ENCODE assay signal across 32 cellular contexts in the genomic region with DNA sequence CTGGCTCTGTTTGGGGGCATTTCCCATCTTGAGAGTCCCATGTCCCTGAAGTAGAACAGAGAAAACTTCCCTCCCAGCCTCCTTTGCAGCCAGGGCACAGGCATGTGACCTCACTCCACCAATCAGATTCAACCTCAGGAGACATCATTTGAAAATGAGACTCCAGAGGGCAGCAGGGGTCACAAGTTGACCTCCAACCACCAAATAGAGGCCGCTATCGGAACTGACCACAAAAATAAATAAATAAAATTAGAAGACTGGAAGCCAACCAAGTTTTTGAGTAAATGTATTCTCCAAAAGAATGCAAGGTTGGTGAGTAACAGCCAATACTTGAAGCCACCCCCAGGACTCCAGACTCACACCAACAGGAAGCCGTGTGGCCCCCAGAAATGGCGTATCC.
DNase-seq lines count a peak whose midpoint lies in the region; ATAC-seq and TF ChIP-seq lines count a peak whose summit lies in the region.
"Had no signal": no experiment of that assay in that cellular context is flagged by ENCODE, and none has a peak within 500 bp of the region (broad histone marks: within the 10 kb centered on the region; RNA-seq: fewer than 3 reads in every experiment).

No MANE protein-coding gene starts in this region.

- ATAC-seq in SK-N-SH treated with all-trans-retinoic acid at 6 μM for 48 hours, result no peak
- ATAC-seq: heart left ventricle, psoas muscle had no signal

- no peaks in the 10 kb centered on the region for H3K27me3 ChIP-seq in SK-N-SH (ENCODE audit: insufficient read depth)
- H3K27me3 ChIP-seq in Loucy (ENCODE audit: insufficient read depth, low read length, poor library complexity, severe bottlenecking), result no peaks in the 10 kb centered on the region
- H3K27me3 ChIP-seq: ascending aorta, heart left ventricle, thyroid gland, uterus had no signal

- WGBS in SK-N-SH (ENCODE audit: low lambda C conversion rate), result 88% methylated on average over 4 of the region's 4 CpGs

- H3K9me2 ChIP-seq in SK-N-SH (no peaks in the 10 kb centered on the region), Loucy (replicated peaks; ENCODE audit: low read depth, low read length) (no peaks in the 10 kb centered on the region)

- peaks cover 2% of the 10 kb centered on the region for H3K4me1 Mint-ChIP-seq in activated CD4-positive, alpha-beta memory T cell treated with anti-CD3 and anti-CD28 coated beads for 36 hours (ENCODE audit: low read depth)

- POLR2A ChIA-PET in SK-N-SH (lab: Yijun Ruan, JAX), result no interaction called here
- POLR2A ChIA-PET in activated CD4-positive, alpha-beta memory T cell treated with anti-CD3 and anti-CD28 coated beads for 36 hours (lab: Charles Lee), result no interaction called here

- H3K4me3 ChIP-seq in SK-N-SH (ENCODE audit: low read depth in 2 of 2, low read length in 1 of 2) (no peak overlapping the region), Loucy (ENCODE audit: low read length, poor library complexity, severe bottlenecking) (no peak overlapping the region), astrocyte of the spinal cord (ENCODE audit: low read depth, low read length) (no peak overlapping the region)
- H3K4me3 ChIP-seq: ascending aorta, heart left ventricle, psoas muscle, thyroid gland, uterus had no signal

- TF ChIP-seq RAD21 in SK-N-SH (IDR thresholded peaks at IDR 0.05; ENCODE audit: low read length), result no peak

- H4K20me1 ChIP-seq in SK-N-SH (ENCODE audit: insufficient read depth) (no peaks in the 10 kb centered on the region), Loucy (ENCODE audit: insufficient read depth, low read length, poor library complexity, severe bottlenecking) (no peaks in the 10 kb centered on the region)

- TF ChIP-seq EP300 in SK-N-SH (IDR thresholded peaks at IDR 0.05; ENCODE audit: borderline replicate concordance in 1 of 2, low read depth in 1 of 2, low read length in 1 of 2), result no peak

- H3K4me3 Mint-ChIP-seq in activated CD4-positive, alpha-beta memory T cell treated with anti-CD3 and anti-CD28 coated beads for 36 hours, result no peak overlapping the region
- H3K4me3 Mint-ChIP-seq: activated naive CD8-positive, alpha-beta T cell treated with anti-CD3 and anti-CD28 coated beads, Interleukin-2, amount 10 ng/mL, durations not matched to agents 7 days and 5 days; naive B cell had no signal

- intact Hi-C loops in activated CD4-positive, alpha-beta memory T cell treated with anti-CD3 and anti-CD28 coated beads for 36 hours (cut with micrococcal nuclease), result no loop called here

- H3K4me2 ChIP-seq in SK-N-SH, result no peak overlapping the region
- no peak overlapping the region for H3K4me2 ChIP-seq in Loucy (ENCODE audit: low read depth, low read length, poor library complexity, severe bottlenecking)

- H3K27ac Mint-ChIP-seq in activated CD4-positive, alpha-beta memory T cell treated with anti-CD3 and anti-CD28 coated beads for 36 hours, result no peak overlapping the region
- H3K27ac Mint-ChIP-seq: activated naive CD8-positive, alpha-beta T cell treated with anti-CD3 and anti-CD28 coated beads, Interleukin-2, amount 10 ng/mL, durations not matched to agents 7 days and 5 days had no signal

- H3K9me3 Mint-ChIP-seq in activated CD4-positive, alpha-beta memory T cell treated with anti-CD3 and anti-CD28 coated beads for 36 hours, result no peaks in the 10 kb centered on the region
- H3K9me3 Mint-ChIP-seq: activated naive CD8-positive, alpha-beta T cell treated with anti-CD3 and anti-CD28 coated beads, Interleukin-2, amount 10 ng/mL, durations not matched to agents 7 days and 5 days had no signal

- H2AFZ ChIP-seq in SK-N-SH (ENCODE audit: low read depth) (no peak overlapping the region), Loucy (ENCODE audit: low read length) (no peak overlapping the region)

- H3K36me3 ChIP-seq in SK-N-SH (replicated peaks in 1 of 2; ENCODE audit: control insufficient read depth in 1 of 2, insufficient read depth in 2 of 2, low read length in 1 of 2), result no peaks in the 10 kb centered on the region
- H3K36me3 ChIP-seq in Loucy (ENCODE audit: insufficient read depth, low read length), result no peaks in the 10 kb centered on the region
- H3K36me3 ChIP-seq: ascending aorta, heart left ventricle, thyroid gland, uterus had no signal

- in situ Hi-C loops in astrocyte of the spinal cord (cut with HindIII; ENCODE audit: low sequenced_read_pairs), result no loop called here

- H3K27me3 Mint-ChIP-seq in activated CD4-positive, alpha-beta memory T cell treated with anti-CD3 and anti-CD28 coated beads for 36 hours, result peaks cover 3% of the 10 kb centered on the region
- H3K27me3 Mint-ChIP-seq: activated naive CD8-positive, alpha-beta T cell treated with anti-CD3 and anti-CD28 coated beads, Interleukin-2, amount 10 ng/mL, durations not matched to agents 7 days and 5 days had no signal

- TF ChIP-seq CTCF in SK-N-SH (IDR thresholded peaks at IDR 0.05) (no peak), Loucy (conservative IDR thresholded peaks at IDR 0.05; ENCODE audit: low read length) (peak; percentile 21; the same call in 1 of the 2 replicates), astrocyte of the spinal cord (IDR thresholded peaks at IDR 0.05; ENCODE audit: low read depth, low read length) (no peak)

- DNase-seq in SK-N-SH, result no peak
- DNase-seq in astrocyte of the spinal cord (ENCODE audit: low read depth, low spot score), result peak; percentile 32
- peak; percentile 70 for DNase-seq in iris pigment epithelial cell (ENCODE audit: low read depth)
- no peak for DNase-seq in SKM-1 treated with dmso at 0.1 percent for 144 hours (lab: John Stamatoyannopoulos, UW; ENCODE audit: unreplicated experiment)
- no peak for DNase-seq in mesenteric fat pad (ENCODE audit: low spot score)
- DNase-seq in activated CD4-positive, alpha-beta memory T cell treated with anti-CD3 and anti-CD28 coated beads for 36 hours, result no peak
- DNase-seq: 8988T; activated CD4-positive, alpha-beta T cell treated with anti-CD3 and anti-CD28 coated beads for 4 hours; activated naive CD8-positive, alpha-beta T cell treated with anti-CD3 and anti-CD28 coated beads, Interleukin-2, amount 10 ng/mL, durations not matched to agents 7 days and 5 days; cortex of kidney; DND-41; effector memory CD4-positive, alpha-beta T cell; foreskin melanocyte; heart left ventricle; Kasumi-1; kidney; midbrain; naive B cell; NCI-H1105; NCI-H187; NCI-H510A treated with DMSO at 0.1 percent for 48 hours; nucleus accumbens; psoas muscle; Right ventricle myocardium superior; stimulated activated CD4-positive, alpha-beta T cell treated with anti-CD3 and anti-CD28 coated beads, Interleukin-4, amount 100 ng/mL, for 24 hours; T-helper 9 cell; thyroid gland; uterus had no signal

- no peaks in the 10 kb centered on the region for H3K9me3 ChIP-seq in SK-N-SH
- no peaks in the 10 kb centered on the region for H3K9me3 ChIP-seq in Loucy (ENCODE audit: insufficient read depth, low read depth, low read length)
- H3K9me3 ChIP-seq: ascending aorta, heart left ventricle, psoas muscle, thyroid gland, uterus had no signal

- H3K79me2 ChIP-seq in SK-N-SH (ENCODE audit: insufficient read depth) (no peaks in the 10 kb centered on the region), Loucy (ENCODE audit: insufficient read depth, low read length) (peaks cover 4% of the 10 kb centered on the region; the same call in 1 of the 2 replicates)

- H3K9ac ChIP-seq in SK-N-SH (no peak overlapping the region), Loucy (ENCODE audit: low read depth, low read length, poor library complexity, severe bottlenecking) (no peak overlapping the region)

- peaks cover 0 to 53% of the 10 kb centered on the region in 2 experiments; a peak in 2 of 4 replicates for H3K4me1 ChIP-seq in SK-N-SH (ENCODE audit: control insufficient read depth in 1 of 2, insufficient read depth in 2 of 2, low read depth in 1 of 2, low read length in 1 of 2)
- peaks cover 59% of the 10 kb centered on the region for H3K4me1 ChIP-seq in Loucy (ENCODE audit: insufficient read depth, low read length, poor library complexity, severe bottlenecking)
- H3K4me1 ChIP-seq: psoas muscle, thyroid gland, uterus had no signal

- H3K27ac ChIP-seq in SK-N-SH (ENCODE audit: low read depth in 2 of 2, low read length in 1 of 2), result peak overlapping the region in 1 of 2 experiments; percentile 13; a peak in 1 of 4 replicates
- H3K27ac ChIP-seq: ascending aorta, heart left ventricle, HL-60, psoas muscle, thyroid gland, uterus had no signal

- H3F3A ChIP-seq in SK-N-SH (replicated peaks; ENCODE audit: insufficient read depth) (no peaks in the 10 kb centered on the region), Loucy (ENCODE audit: low read depth) (no peaks in the 10 kb centered on the region)

- CTCF ChIA-PET in SK-N-SH (lab: Yijun Ruan, JAX), result interaction anchor here (1.0 to 1.6 kb wide), 3 partner anchors 12 to 137 kb away, joined by 3 read pairs; no protein-coding TSS in a partner anchor
- CTCF ChIA-PET in activated CD4-positive, alpha-beta memory T cell treated with anti-CD3 and anti-CD28 coated beads for 36 hours (lab: Charles Lee), result no interaction called here

- H3K36me3 Mint-ChIP-seq in activated CD4-positive, alpha-beta memory T cell treated with anti-CD3 and anti-CD28 coated beads for 36 hours, result no peaks in the 10 kb centered on the region
- H3K36me3 Mint-ChIP-seq: activated naive CD8-positive, alpha-beta T cell treated with anti-CD3 and anti-CD28 coated beads, Interleukin-2, amount 10 ng/mL, durations not matched to agents 7 days and 5 days; naive B cell had no signal

TF ChIP-seq in SK-N-SH, 30 proteins besides CTCF, POLR2A, EP300 and RAD21:
- TF ChIP-seq, protein P1, sequence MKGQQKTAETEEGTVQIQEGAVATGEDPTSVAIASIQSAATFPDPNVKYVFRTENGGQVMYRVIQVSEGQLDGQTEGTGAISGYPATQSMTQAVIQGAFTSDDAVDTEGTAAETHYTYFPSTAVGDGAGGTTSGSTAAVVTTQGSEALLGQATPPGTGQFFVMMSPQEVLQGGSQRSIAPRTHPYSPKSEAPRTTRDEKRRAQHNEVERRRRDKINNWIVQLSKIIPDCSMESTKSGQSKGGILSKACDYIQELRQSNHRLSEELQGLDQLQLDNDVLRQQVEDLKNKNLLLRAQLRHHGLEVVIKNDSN (IDR thresholded peaks at IDR 0.05; ENCODE audit: borderline replicate concordance, low read depth), result peak; percentile 66; the same call in 1 of the 2 replicates
- TF ChIP-seq CHD2 (IDR thresholded peaks at IDR 0.05; ENCODE audit: low read length, partially characterized antibody), result no peak

TF ChIP-seq in SK-N-SH treated with all-trans-retinoic acid at 6 μM for 48 hours, 23 proteins besides CTCF, POLR2A, EP300 and RAD21 (continues in another document):
- TF ChIP-seq CSDC2 (CRISPR knock-in tag; IDR thresholded peaks at IDR 0.05), result no peak
- TF ChIP-seq GLIS3 (CRISPR knock-in tag; IDR thresholded peaks at IDR 0.05), result no peak

Comparison
In these comparisons a context has a peak if more than half of its experiments do, and no peak if none do; other contexts are left out.
1. DNase-seq: peak in astrocyte of the spinal cord (single experiment) and iris pigment epithelial cell (single experiment); none in SK-N-SH (single experiment), SKM-1 treated with dmso at 0.1 percent for 144 hours (single experiment), mesenteric fat pad (single experiment) and activated CD4-positive, alpha-beta memory T cell treated with anti-CD3 and anti-CD28 coated beads for 36 hours (single experiment).